In genomic region chr4:1572521-1572920, GRCh38 we compare ENCODE assay signal across 25 cellular contexts.
DNase-seq lines count a peak whose midpoint lies in the region; ATAC-seq, FAIRE-seq and TF ChIP-seq lines count a peak whose summit lies in the region.
"Had no signal": no experiment of that assay in that cellular context is flagged by ENCODE, and none has a peak within 500 bp of the region (broad histone marks: within the 10 kb centered on the region; RNA-seq: fewer than 3 reads in every experiment).

No MANE protein-coding gene starts in this region.

- H3K27ac ChIP-seq in HUES48 (ENCODE audit: low read depth, low read length) (peak overlapping the region; percentile 51), endodermal cell (ENCODE audit: low read depth, low read length) (no peak overlapping the region), mucosa of rectum (ENCODE audit: low read depth in 2 of 2, low read length in 2 of 2) (peak overlapping the region; percentile 16 to 51), coronary artery (no peak overlapping the region)
- H3K27ac ChIP-seq: C4-2B, esophagus squamous epithelium, GM23248, lower lobe of right lung, right lobe of liver, vagina had no signal

- TF ChIP-seq CTCF in endodermal cell (conservative IDR thresholded peaks at IDR 0.05) = no peak
- TF ChIP-seq CTCF in coronary artery (IDR thresholded peaks at IDR 0.05) = no peak

- no peaks in the 10 kb centered on the region for H3K36me3 Mint-ChIP-seq in endodermal cell (ENCODE audit: low read depth)
- H3K36me3 Mint-ChIP-seq: activated naive CD8-positive, alpha-beta T cell treated with anti-CD3 and anti-CD28 coated beads for 36 hours; immature natural killer cell had no signal

- no peaks in the 10 kb centered on the region for H3K9me3 ChIP-seq in HUES48 (ENCODE audit: control insufficient read depth, insufficient read depth, low read length)
- H3K9me3 ChIP-seq in endodermal cell (ENCODE audit: control insufficient read depth, low read length) = no peaks in the 10 kb centered on the region
- H3K9me3 ChIP-seq in mucosa of rectum (ENCODE audit: control insufficient read depth in 2 of 2, low read length in 2 of 2) = no peaks in the 10 kb centered on the region
- H3K9me3 ChIP-seq: esophagus squamous epithelium, lower lobe of right lung, right lobe of liver, vagina had no signal

- no peak overlapping the region for H3K4me3 Mint-ChIP-seq in endodermal cell
- H3K4me3 Mint-ChIP-seq: activated naive CD8-positive, alpha-beta T cell treated with anti-CD3 and anti-CD28 coated beads for 36 hours; activated T-helper 1 cell treated with anti-CD3 and anti-CD28 coated beads, Interleukin-12 subunit alpha, Interleukin-12 subunit beta, Interleukin-2, Interleukin-4 antibody, amounts not matched to agents 30 ng/mL and 10 ng/mL and 1 ng/mL, durations not matched to agents 14 hours and 24 hours and 36 hours; immature natural killer cell had no signal

- ATAC-seq in GM21381 (IDR thresholded peaks at IDR 0.05; ENCODE audit: unreplicated experiment) = no peak
- ATAC-seq in GM21360 (IDR thresholded peaks at IDR 0.05; ENCODE audit: unreplicated experiment) = no peak
- ATAC-seq: lower lobe of right lung, right lobe of liver had no signal

- no peak for FAIRE-seq in GM12892 (lab: Jason Lieb, UNC)

- TF ChIP-seq POLR2A in GM12892 (IDR thresholded peaks at IDR 0.05; ENCODE audit: low read depth, low read length) = no peak

- peaks cover 20% of the 10 kb centered on the region for H3K4me1 ChIP-seq in HUES48 (ENCODE audit: control insufficient read depth, insufficient read depth, low read length)
- H3K4me1 ChIP-seq in endodermal cell (ENCODE audit: control insufficient read depth, insufficient read depth, low read length) = peaks cover 2% of the 10 kb centered on the region
- peaks cover 0 to 7% of the 10 kb centered on the region in 2 donors for H3K4me1 ChIP-seq in mucosa of rectum (ENCODE audit: control insufficient read depth in 2 of 2, insufficient read depth in 2 of 2, low read length in 2 of 2)
- H3K4me1 ChIP-seq: esophagus squamous epithelium, lower lobe of right lung, right lobe of liver, vagina had no signal

- no peaks in the 10 kb centered on the region for H3K36me3 ChIP-seq in HUES48 (ENCODE audit: control insufficient read depth, insufficient read depth, low read length)
- H3K36me3 ChIP-seq in endodermal cell (ENCODE audit: control insufficient read depth, insufficient read depth, low read length) = no peaks in the 10 kb centered on the region
- no peaks in the 10 kb centered on the region for H3K36me3 ChIP-seq in mucosa of rectum (ENCODE audit: control insufficient read depth in 2 of 2, insufficient read depth in 2 of 2, low read length in 2 of 2)
- H3K36me3 ChIP-seq: esophagus squamous epithelium, lower lobe of right lung, right lobe of liver, vagina had no signal

- peaks cover 2% of the 10 kb centered on the region for H3K27me3 Mint-ChIP-seq in endodermal cell (ENCODE audit: insufficient read depth)
- H3K27me3 Mint-ChIP-seq: activated naive CD8-positive, alpha-beta T cell treated with anti-CD3 and anti-CD28 coated beads for 36 hours had no signal

- H3K4me3 ChIP-seq in HUES48 (ENCODE audit: low read depth, low read length) (no peak overlapping the region), endodermal cell (ENCODE audit: low read length) (no peak overlapping the region), mucosa of rectum (ENCODE audit: low read length in 2 of 2) (no peak overlapping the region), coronary artery (no peak overlapping the region)
- H3K4me3 ChIP-seq: esophagus squamous epithelium, GM23248, lower lobe of right lung, right lobe of liver, vagina had no signal

- no peak overlapping the region for H3K9ac ChIP-seq in HUES48 (ENCODE audit: low read depth, low read length)
- no peak overlapping the region for H3K9ac ChIP-seq in endodermal cell (ENCODE audit: extremely low read depth, low read length, poor library complexity, severe bottlenecking)
- no peak overlapping the region for H3K9ac ChIP-seq in mucosa of rectum (ENCODE audit: low read depth in 1 of 2, low read length in 2 of 2)
- H3K9ac ChIP-seq: GM23248 had no signal

- H3K27me3 ChIP-seq in HUES48 (ENCODE audit: control insufficient read depth, insufficient read depth, low read length) (0 out of 2 replicates have a peak, but pooled peaks cover 3% of the 10 kb centered on the region), endodermal cell (ENCODE audit: control insufficient read depth, insufficient read depth, low read length, poor library complexity, severe bottlenecking) (no peaks in the 10 kb centered on the region), mucosa of rectum (ENCODE audit: control insufficient read depth in 2 of 2, insufficient read depth in 2 of 2, low read length in 2 of 2) (no peaks in the 10 kb centered on the region)
- H3K27me3 ChIP-seq: right lobe of liver, vagina had no signal

- no peak overlapping the region for H3K27ac Mint-ChIP-seq in endodermal cell
- H3K27ac Mint-ChIP-seq: activated naive CD8-positive, alpha-beta T cell treated with anti-CD3 and anti-CD28 coated beads for 36 hours; activated T-helper 1 cell treated with anti-CD3 and anti-CD28 coated beads, Interleukin-12 subunit alpha, Interleukin-12 subunit beta, Interleukin-2, Interleukin-4 antibody, amounts not matched to agents 30 ng/mL and 10 ng/mL and 1 ng/mL, durations not matched to agents 14 hours and 24 hours and 36 hours had no signal

- 55 to 75% methylated on average over 4 to 9 of the region's 9 CpGs for WGBS in endodermal cell (ENCODE audit: insufficient coverage in 1 of 2, insufficient read length in 1 of 2), 2 experiments

- peaks cover 21% of the 10 kb centered on the region for H3K4me1 Mint-ChIP-seq in endodermal cell
- H3K4me1 Mint-ChIP-seq: activated naive CD8-positive, alpha-beta T cell treated with anti-CD3 and anti-CD28 coated beads for 36 hours; immature natural killer cell had no signal

- peak; percentile 94 for DNase-seq in 8988T
- DNase-seq in endodermal cell = peak; percentile 85
- DNase-seq in GM12892 (ENCODE audit: insufficient read length) = no peak
- no peak for DNase-seq in coronary artery (ENCODE audit: low spot score)
- DNase-seq: ACHN; activated CD4-positive, alpha-beta T cell treated with anti-CD3 and anti-CD28 coated beads for 1 hour; activated naive CD8-positive, alpha-beta T cell treated with anti-CD3 and anti-CD28 coated beads for 36 hours; effector memory CD4-positive, alpha-beta T cell; esophagus squamous epithelium; GDM1; GM23248; immature natural killer cell; NCI-H1436 treated with DMSO at 0.1 percent for 48 hours; NCI-H2171; NCI-H526; occipital lobe had no signal

- H3K9me3 Mint-ChIP-seq in endodermal cell = peaks cover 3% of the 10 kb centered on the region
- H3K9me3 Mint-ChIP-seq: activated naive CD8-positive, alpha-beta T cell treated with anti-CD3 and anti-CD28 coated beads for 36 hours; activated T-helper 1 cell treated with anti-CD3 and anti-CD28 coated beads, Interleukin-12 subunit alpha, Interleukin-12 subunit beta, Interleukin-2, Interleukin-4 antibody, amounts not matched to agents 30 ng/mL and 10 ng/mL and 1 ng/mL, durations not matched to agents 14 hours and 24 hours and 36 hours; immature natural killer cell had no signal

Comparison
In these comparisons a context has a peak if more than half of its experiments do, and no peak if none do; other contexts are left out.
1. DNase-seq: peak in 8988T (single experiment) and endodermal cell (single experiment); none in GM12892 (single experiment) and coronary artery (single experiment).
2. H3K27ac ChIP-seq: peak in HUES48 (single experiment) and mucosa of rectum (2 of 2); none in endodermal cell (single experiment) and coronary artery (0 of 2).